10 cellular contexts compared by ENCODE assay signal in the genomic region with DNA sequence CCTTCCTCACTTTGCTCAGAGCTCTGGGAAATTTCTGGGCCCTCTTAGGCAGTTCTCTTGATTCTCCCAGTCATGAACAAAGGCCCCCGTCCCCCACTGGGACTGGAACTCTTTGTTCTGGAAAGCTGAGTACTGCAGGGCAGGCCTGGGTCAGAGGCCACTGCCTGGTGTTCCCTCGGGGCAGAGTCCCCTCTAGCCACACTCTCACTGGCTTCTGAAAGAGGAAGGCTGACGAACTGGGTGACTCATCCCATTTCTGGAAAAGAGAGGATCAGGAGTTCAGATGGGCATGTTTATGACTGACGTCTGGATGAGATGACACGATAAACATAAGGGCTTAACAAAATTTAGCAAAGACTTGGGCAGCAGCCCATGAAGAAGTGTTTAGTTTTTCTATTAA. TPM values are rescaled to one million over a fixed set of nuclear protein-coding genes. Genes with fewer than 3 reads are reported as not detected.
DNase-seq lines count a peak whose midpoint lies in the region; ATAC-seq, FAIRE-seq and TF ChIP-seq lines count a peak whose summit lies in the region.
"Had no signal": no experiment of that assay in that cellular context is flagged by ENCODE, and none has a peak within 500 bp of the region (broad histone marks: within the 10 kb centered on the region; RNA-seq: fewer than 3 reads in every experiment).

No MANE protein-coding gene starts in this region.

- H3K27me3 ChIP-seq in bronchial epithelial cell (ENCODE audit: control insufficient read depth, insufficient read depth, low read length) (no peaks in the 10 kb centered on the region), right lobe of liver (no peaks in the 10 kb centered on the region), Karpas-422 (ENCODE audit: low read length) (no peaks in the 10 kb centered on the region)
- H3K27me3 ChIP-seq: suprapubic skin had no signal

- H3K9ac ChIP-seq in Karpas-422 (ENCODE audit: low read length): no peak overlapping the region

- TF ChIP-seq CTCF in bronchial epithelial cell (IDR thresholded peaks at IDR 0.05; ENCODE audit: insufficient read depth, low read length, severe bottlenecking): no peak
- TF ChIP-seq CTCF in right lobe of liver (IDR thresholded peaks at IDR 0.05): no peak

- intact Hi-C loops in right lobe of liver (cut with DNase I): no loop called here

- H3K36me3 ChIP-seq in bronchial epithelial cell (ENCODE audit: control insufficient read depth, insufficient read depth, low read length): no peaks in the 10 kb centered on the region
- no peaks in the 10 kb centered on the region for H3K36me3 ChIP-seq in right lobe of liver
- H3K36me3 ChIP-seq in Karpas-422 (ENCODE audit: insufficient read depth, low read length): no peaks in the 10 kb centered on the region
- H3K36me3 ChIP-seq: suprapubic skin had no signal

- no peak overlapping the region for H3K4me2 ChIP-seq in Karpas-422 (ENCODE audit: low read depth, low read length, poor library complexity, severe bottlenecking)

- peak; percentile 82 to 95 (median 90) for ATAC-seq in right lobe of liver
- no peak for ATAC-seq in HG03280 (IDR thresholded peaks at IDR 0.05; ENCODE audit: unreplicated experiment)

- H3K27ac ChIP-seq in right lobe of liver: peak overlapping the region; percentile 75 to 87 (median 80)
- no peak overlapping the region for H3K27ac ChIP-seq in Karpas-422 (ENCODE audit: low read length)
- H3K27ac ChIP-seq: suprapubic skin had no signal

- TF ChIP-seq POLR2A in right lobe of liver (IDR thresholded peaks at IDR 0.05): no peak

- no peaks in the 10 kb centered on the region for H4K20me1 ChIP-seq in Karpas-422 (ENCODE audit: insufficient read depth, low read depth, low read length)

- DNase-seq in AG08395 (ENCODE audit: low spot score) (peak; percentile 50), HTR-8/SVneo (ENCODE audit: insufficient read length, low spot score) (peak; percentile 77), bronchial epithelial cell (ENCODE audit: low read depth) (peak; percentile 81), right lobe of liver (peak; percentile 80 to 85 (median 84)), Karpas-422 (no peak), NCI-H524 (lab: John Stamatoyannopoulos, UW) (no peak)
- DNase-seq in stimulated activated CD4-positive, alpha-beta T cell treated with anti-CD3 and anti-CD28 coated beads, Interleukin-4, amount 100 ng/mL, for 24 hours: no peak

- 18% methylated on average over 4 of the region's 5 CpGs for WGBS in right lobe of liver (ENCODE audit: insufficient coverage, low coverage, low lambda C conversion rate, missing lambda C conversion rate)

- no peak overlapping the region for H2AFZ ChIP-seq in Karpas-422 (ENCODE audit: low read length)

- H3K9me3 ChIP-seq in right lobe of liver (no peaks in the 10 kb centered on the region), Karpas-422 (ENCODE audit: low read length) (no peaks in the 10 kb centered on the region)
- H3K9me3 ChIP-seq: suprapubic skin had no signal

- H3K9me2 ChIP-seq in Karpas-422 (replicated peaks; ENCODE audit: insufficient read depth, low read length): no peaks in the 10 kb centered on the region

- no peak overlapping the region for H3K4me3 ChIP-seq in bronchial epithelial cell (ENCODE audit: low read depth, low read length)
- no peak overlapping the region for H3K4me3 ChIP-seq in right lobe of liver
- H3K4me3 ChIP-seq in Karpas-422 (ENCODE audit: low read length): no peak overlapping the region
- H3K4me3 ChIP-seq: lung, suprapubic skin had no signal

- peak; percentile 16 for FAIRE-seq in HTR-8/SVneo (lab: Jason Lieb, UNC)
- no peak for FAIRE-seq in bronchial epithelial cell (lab: Jason Lieb, UNC)

- H3K4me1 ChIP-seq in right lobe of liver (peaks cover 0 to 6% (median 0%) of the 10 kb centered on the region in 4 donors), Karpas-422 (ENCODE audit: low read length) (no peaks in the 10 kb centered on the region)

- no peaks in the 10 kb centered on the region for H3K79me2 ChIP-seq in Karpas-422 (ENCODE audit: low read length)

RNA-seq across cellular contexts. Expression of a gene that starts 47.7 kb away (rescaled TPM):
- total RNA-seq in bronchial epithelial cell (239 and 395 TPM in 2 replicates), right lobe of liver (100 to 1,000 TPM in 5 of 6 experiments, 10 to 100 TPM in 1; 85.1 to 210 (median 138) TPM)
- total RNA-seq in Karpas-422 (2014; rRNA removed; shearing (Covaris generic); ENCODE audit: low replicate concordance): 198 and 210 TPM in 2 replicates

Comparison
In these comparisons a context has a peak if more than half of its experiments do, and no peak if none do; other contexts are left out.
1. DNase-seq: peak in AG08395 (single experiment), HTR-8/SVneo (single experiment), bronchial epithelial cell (single experiment) and right lobe of liver (3 of 3); none in Karpas-422 (single experiment), stimulated activated CD4-positive, alpha-beta T cell treated with anti-CD3 and anti-CD28 coated beads, Interleukin-4, amount 100 ng/mL, for 24 hours (single experiment) and NCI-H524 (0 of 2).